9 cellular contexts compared by ENCODE assay signal in genomic region chr2:68196120-68196716, GRCh38. TPM values are rescaled to one million over a fixed set of nuclear protein-coding genes. Genes with fewer than 3 reads are reported as not detected.
DNase-seq lines count a peak whose midpoint lies in the region; ATAC-seq and TF ChIP-seq lines count a peak whose summit lies in the region.
"Had no signal": no experiment of that assay in that cellular context is flagged by ENCODE, and none has a peak within 500 bp of the region (broad histone marks: within the 10 kb centered on the region; RNA-seq: fewer than 3 reads in every experiment).

No MANE protein-coding gene starts in this region.

- no peaks in the 10 kb centered on the region for H3K27me3 Mint-ChIP-seq in GM23338 (ENCODE audit: insufficient read depth, low read depth, poor library complexity)
- H3K27me3 Mint-ChIP-seq: dendritic cell treated with granulocyte-macrophage colony-stimulating factor and Interleukin-4, amounts not matched to agents 40 ng/mL and 50 ng/mL, for 4 days had no signal

- intact Hi-C loops in colonic mucosa (cut with DNase I): loop anchor here (5.0 to 10.0 kb wide), 2 partner anchors 49 to 86 kb away; no protein-coding TSS in a partner anchor

- no peaks in the 10 kb centered on the region for H3K27me3 ChIP-seq in ACC112 (ENCODE audit: insufficient read depth, low read length)
- H3K27me3 ChIP-seq in GM23338 (ENCODE audit: insufficient read depth): no peaks in the 10 kb centered on the region
- no peaks in the 10 kb centered on the region for H3K27me3 ChIP-seq in colonic mucosa

- no peak overlapping the region for H3K4me2 ChIP-seq in GM23338

- H3K4me1 ChIP-seq in ACC112 (ENCODE audit: control insufficient read depth, insufficient read depth, low read length, unreplicated experiment) (peaks cover 51% of the 10 kb centered on the region), GM23338 (ENCODE audit: insufficient read depth) (no peaks in the 10 kb centered on the region), colonic mucosa (peaks cover 1% of the 10 kb centered on the region)

- ATAC-seq in GM23338 (no peak), GM19351 (IDR thresholded peaks at IDR 0.05; ENCODE audit: unreplicated experiment) (no peak)

- H2AFZ ChIP-seq in ACC112 (ENCODE audit: low read length, unreplicated experiment) (no peak overlapping the region), GM23338 (no peak overlapping the region)

- no peaks in the 10 kb centered on the region for H3K36me3 ChIP-seq in ACC112 (ENCODE audit: insufficient read depth, low read length)
- no peaks in the 10 kb centered on the region for H3K36me3 ChIP-seq in GM23338 (ENCODE audit: insufficient read depth)
- H3K36me3 ChIP-seq in colonic mucosa: no peaks in the 10 kb centered on the region

- H3K9me2 ChIP-seq in GM23338 (ENCODE audit: insufficient read depth): no peaks in the 10 kb centered on the region

- H3K27ac ChIP-seq in ACC112 (ENCODE audit: low read depth, low read length): peak overlapping the region; percentile 80
- no peak overlapping the region for H3K27ac ChIP-seq in GM23338 (ENCODE audit: low read depth)
- no peak overlapping the region for H3K27ac ChIP-seq in colonic mucosa

- no peak overlapping the region for H3K4me3 Mint-ChIP-seq in GM23338
- H3K4me3 Mint-ChIP-seq: dendritic cell treated with granulocyte-macrophage colony-stimulating factor and Interleukin-4, amounts not matched to agents 40 ng/mL and 50 ng/mL, for 4 days had no signal

- DNase-seq in GM23338 (ENCODE audit: low spot score) (peak; percentile 55), SHP77 (lab: John Stamatoyannopoulos, UW) (peak; percentile 32 to 37), colonic mucosa (peak; percentile 55), myocyte (ENCODE audit: low read depth) (peak; percentile 40), NCI-H2196 treated with DMSO at 0.1 percent for 48 hours (lab: John Stamatoyannopoulos, UW; ENCODE audit: unreplicated experiment) (no peak), NCI-H1436 treated with DMSO at 0.1 percent for 48 hours (lab: John Stamatoyannopoulos, UW) (no peak)

- no peak overlapping the region for H3K9ac ChIP-seq in colonic mucosa (ENCODE audit: low read depth in 2 of 2, low read length in 2 of 2)

- H3K9me3 ChIP-seq in colonic mucosa: no peaks in the 10 kb centered on the region

- TF ChIP-seq CTCF in GM23338 (conservative IDR thresholded peaks at IDR 0.05; ENCODE audit: low read depth in 2 of 2) (peak; percentile 33 to 71), colonic mucosa (IDR thresholded peaks at IDR 0.05) (peak; percentile 69)

- H3K79me2 ChIP-seq in ACC112 (ENCODE audit: control insufficient read depth, insufficient read depth, low read length, unreplicated experiment) (peaks cover 87% of the 10 kb centered on the region), GM23338 (replicated peaks; ENCODE audit: insufficient read depth) (peaks cover 94% of the 10 kb centered on the region)

- 0 out of 3 replicates have a peak, but pooled peaks cover 4% of the 10 kb centered on the region for H3K4me1 Mint-ChIP-seq in GM23338

- no peaks in the 10 kb centered on the region for H3K36me3 Mint-ChIP-seq in GM23338 (ENCODE audit: low read depth)

- no peak overlapping the region for H3K27ac Mint-ChIP-seq in GM23338

- no peak overlapping the region for H3K4me3 ChIP-seq in ACC112 (ENCODE audit: low read depth, low read length)
- H3K4me3 ChIP-seq in GM23338: no peak overlapping the region
- no peak overlapping the region for H3K4me3 ChIP-seq in colonic mucosa

- H3F3A ChIP-seq in GM23338 (replicated peaks; ENCODE audit: low read depth): no peaks in the 10 kb centered on the region

- H3K9me3 Mint-ChIP-seq in GM23338: no peaks in the 10 kb centered on the region
- H3K9me3 Mint-ChIP-seq: dendritic cell treated with granulocyte-macrophage colony-stimulating factor and Interleukin-4, amounts not matched to agents 40 ng/mL and 50 ng/mL, for 4 days had no signal

- H4K20me1 ChIP-seq in GM23338 (replicated peaks; ENCODE audit: insufficient read depth): peaks cover 15% of the 10 kb centered on the region

TF ChIP-seq in GM23338, 12 proteins besides CTCF, POLR2A, EP300 and RAD21:
- no peak for TF ChIP-seq CREB1 (CRISPR knock-in tag; IDR thresholded peaks at IDR 0.05; ENCODE audit: low read depth)
- TF ChIP-seq EZH2 (IDR thresholded peaks at IDR 0.05; ENCODE audit: low read depth, unreplicated experiment): no peak

RNA-seq across cellular contexts. Expression of gene PNO1, which starts 38.5 kb away (rescaled TPM):
- 31.1 and 34.6 TPM in 2 replicates for total RNA-seq in GM23338 (2014; rRNA removed; shearing (Covaris generic))
- 39.4 and 43.7 TPM in 2 replicates for polyA plus RNA-seq in GM23338 (2016; fragmentation: Nextera tagmentation; extraction: Ambion mirVana)
- total RNA-seq in colonic mucosa: 1 to 10 TPM; 6.0 to 9.9 TPM
- total RNA-seq in myocyte: 23.7 and 23.8 TPM in 2 replicates
- 18.2 TPM for polyA plus RNA-seq in myocyte (2012)

RNA-seq across cellular contexts. Expression of gene PPP3R1, which starts 56.1 kb away (rescaled TPM):
- 49.6 and 52.7 TPM in 2 replicates for total RNA-seq in GM23338 (2014; rRNA removed; shearing (Covaris generic))
- 7.9 and 9.0 TPM in 2 replicates for polyA plus RNA-seq in GM23338 (2016; fragmentation: Nextera tagmentation; extraction: Ambion mirVana)
- 10 to 100 TPM; 45.1 to 67.8 TPM for total RNA-seq in colonic mucosa
- 24.5 and 28.0 TPM in 2 replicates for total RNA-seq in myocyte
- polyA plus RNA-seq in myocyte (2012): 33.8 TPM

Comparison
In these comparisons a context has a peak if more than half of its experiments do, and no peak if none do; other contexts are left out.
1. DNase-seq: peak in GM23338 (single experiment), SHP77 (2 of 2), colonic mucosa (single experiment) and myocyte (single experiment); none in NCI-H2196 treated with DMSO at 0.1 percent for 48 hours (single experiment) and NCI-H1436 treated with DMSO at 0.1 percent for 48 hours (single experiment).